8 cellular contexts compared by ENCODE assay signal in the genomic region with DNA sequence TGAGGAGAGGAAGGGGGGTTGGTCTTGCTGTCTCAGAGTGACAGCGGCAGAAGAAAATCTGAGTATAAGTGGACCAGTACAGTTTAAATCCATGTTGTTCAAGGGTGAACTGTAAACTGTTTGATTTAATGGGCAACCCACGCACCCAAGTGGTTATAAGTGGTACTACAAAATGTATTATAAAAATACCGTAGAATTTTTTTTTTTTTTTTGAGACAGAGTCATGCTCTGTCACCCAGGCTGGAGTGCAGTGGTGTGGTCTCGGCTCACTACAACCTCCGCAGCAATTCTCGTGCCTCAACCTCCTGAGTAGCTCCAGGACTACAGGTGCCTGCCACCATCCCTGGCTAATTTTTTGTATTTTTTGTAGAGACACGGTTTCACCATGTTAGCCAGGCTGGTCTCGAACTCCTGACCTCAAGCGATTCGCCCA. TPM values are rescaled to one million over a fixed set of nuclear protein-coding genes. Genes with fewer than 3 reads are reported as not detected.
DNase-seq lines count a peak whose midpoint lies in the region; ATAC-seq and TF ChIP-seq lines count a peak whose summit lies in the region.

No MANE protein-coding gene starts in this region.

- no peak overlapping the region for H3K27ac ChIP-seq in gastroesophageal sphincter
- H3K27ac ChIP-seq in sigmoid colon = no peak overlapping the region

- peak overlapping the region; percentile 94 for H3K4me3 Mint-ChIP-seq in activated T-cell treated with anti-CD3 and anti-CD28 coated beads, Interleukin-2, amount 50 U/mL, for 24 hours

- peaks cover 41% of the 10 kb centered on the region for H3K4me1 Mint-ChIP-seq in activated T-cell treated with anti-CD3 and anti-CD28 coated beads, Interleukin-2, amount 50 U/mL, for 24 hours (ENCODE audit: low read depth)

- no peaks in the 10 kb centered on the region for H3K27me3 ChIP-seq in gastroesophageal sphincter
- H3K27me3 ChIP-seq in sigmoid colon = no peaks in the 10 kb centered on the region

- TF ChIP-seq EP300 in gastroesophageal sphincter (IDR thresholded peaks at IDR 0.05) (no peak), sigmoid colon (IDR thresholded peaks at IDR 0.05) (no peak)

- TF ChIP-seq POLR2A in gastroesophageal sphincter (IDR thresholded peaks at IDR 0.05) (no peak), sigmoid colon (IDR thresholded peaks at IDR 0.05) (no peak)

- intact Hi-C loops in sigmoid colon (cut with DNase I) = loop anchor here (5.0 kb wide), 2 partner anchors 325 to 525 kb away; partner anchors contain the start of genes TMEM87B and ZC3H8

- WGBS in gastroesophageal sphincter (ENCODE audit: low coverage in 1 of 2), 2 donors = 32 to 38% methylated on average over 6 to 10 of the region's 10 CpGs
- 38 to 47% methylated on average over 10 of the region's 10 CpGs for WGBS in sigmoid colon, 2 donors

- H3K36me3 ChIP-seq in gastroesophageal sphincter (peaks cover 0 to 16% of the 10 kb centered on the region in 2 donors), sigmoid colon (peaks cover 0 to 14% (median 0%) of the 10 kb centered on the region in 4 donors)

- peaks cover 42% of the 10 kb centered on the region for H3K36me3 Mint-ChIP-seq in activated T-cell treated with anti-CD3 and anti-CD28 coated beads, Interleukin-2, amount 50 U/mL, for 24 hours (ENCODE audit: low read depth)

- DNase-seq in COLO829 (ENCODE audit: low spot score) (peak; percentile 45), HK-2 (ENCODE audit: unreplicated experiment) (peak; percentile 16), NCI-H82 (lab: John Stamatoyannopoulos, UW) (peak; percentile 80), sigmoid colon (no peak)
- peak; percentile 45 for DNase-seq in activated T-cell treated with anti-CD3 and anti-CD28 coated beads, Interleukin-2, amount 50 U/mL, for 24 hours

- H3K27ac Mint-ChIP-seq in activated T-cell treated with anti-CD3 and anti-CD28 coated beads, Interleukin-2, amount 50 U/mL, for 24 hours = peak overlapping the region; percentile 60

- H3K9me3 ChIP-seq in gastroesophageal sphincter (no peaks in the 10 kb centered on the region), sigmoid colon (no peaks in the 10 kb centered on the region)

- TF ChIP-seq CTCF in gastroesophageal sphincter (IDR thresholded peaks at IDR 0.05) (peak; percentile 48 to 67 (median 64)), sigmoid colon (IDR thresholded peaks at IDR 0.05) (peak in 3 of 4 experiments; percentile 33 to 72 (median 52))

- peaks cover 0 to 39% (median 11%) of the 10 kb centered on the region in 3 donors for H3K4me1 ChIP-seq in gastroesophageal sphincter
- H3K4me1 ChIP-seq in sigmoid colon = peaks cover 0 to 25% (median 18%) of the 10 kb centered on the region in 4 donors

- no peaks in the 10 kb centered on the region for H3K27me3 Mint-ChIP-seq in activated T-cell treated with anti-CD3 and anti-CD28 coated beads, Interleukin-2, amount 50 U/mL, for 24 hours

- ATAC-seq in gastroesophageal sphincter (no peak), HG02623 (IDR thresholded peaks at IDR 0.05; ENCODE audit: unreplicated experiment) (no peak), HG03565 (IDR thresholded peaks at IDR 0.05; ENCODE audit: unreplicated experiment) (no peak)

- H3K4me3 ChIP-seq in gastroesophageal sphincter (no peak overlapping the region), sigmoid colon (no peak overlapping the region)

- no peaks in the 10 kb centered on the region for H3K9me3 Mint-ChIP-seq in activated T-cell treated with anti-CD3 and anti-CD28 coated beads, Interleukin-2, amount 50 U/mL, for 24 hours

RNA-seq across cellular contexts. Expression of gene CHCHD5, which starts 2.1 kb away (rescaled TPM):
- total RNA-seq in gastroesophageal sphincter (10 to 100 TPM in 3 of 4 donors, 1 to 10 TPM in 1; 7.7 to 18.1 (median 16.0) TPM), sigmoid colon (10 to 100 TPM; 13.8 to 36.4 (median 25.3) TPM)
- polyA plus RNA-seq in sigmoid colon = 10 to 100 TPM; 41.8 to 62.5 (median 43.0) TPM

RNA-seq across cellular contexts. Expression of gene POLR1B, which starts 40.1 kb away (rescaled TPM):
- total RNA-seq in gastroesophageal sphincter = 10 to 100 TPM; 11.7 to 21.5 (median 13.3) TPM
- total RNA-seq in sigmoid colon = 1 to 10 TPM; 7.2 to 8.9 (median 8.2) TPM
- 1 to 10 TPM; 3.6 to 8.8 (median 3.7) TPM for polyA plus RNA-seq in sigmoid colon
